ENCODE assay signal across 22 cellular contexts in the genomic region with DNA sequence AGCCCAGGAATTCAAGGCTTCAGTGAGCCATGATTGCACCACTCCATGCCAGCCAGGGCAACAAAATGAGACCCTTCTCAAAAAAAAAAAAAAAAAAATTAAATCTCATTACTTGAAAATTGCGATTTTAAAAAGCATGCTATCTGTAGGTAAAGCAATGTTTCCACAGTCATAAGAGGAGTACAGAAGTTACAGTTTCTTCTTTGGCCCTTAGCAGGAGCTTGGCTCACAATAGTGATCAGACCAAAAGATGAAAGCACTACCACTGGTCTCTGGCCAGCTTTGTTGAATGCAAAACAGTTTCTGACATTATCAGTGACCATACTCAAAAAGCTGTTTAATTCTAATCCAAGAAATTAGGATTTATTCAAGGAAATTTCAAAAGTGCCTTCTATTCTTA.
"Had no signal": no experiment of that assay in that cellular context is flagged by ENCODE, and none has a peak within 500 bp of the region (broad histone marks: within the 10 kb centered on the region; RNA-seq: fewer than 3 reads in every experiment).

No MANE protein-coding gene starts in this region.

- H3K9me3 ChIP-seq: esophagus squamous epithelium, heart right ventricle, ovary, psoas muscle, stomach, testis had no signal

- ATAC-seq: effector memory CD8-positive, alpha-beta T cell; heart right ventricle; naive thymus-derived CD4-positive, alpha-beta T cell; psoas muscle; right cardiac atrium; WTC11 had no signal

- H3K36me3 ChIP-seq: esophagus squamous epithelium, heart right ventricle, ovary, stomach had no signal

- DNase-seq: activated CD4-positive, alpha-beta memory T cell treated with anti-CD3 and anti-CD28 coated beads for 36 hours; activated CD4-positive, alpha-beta T cell treated with anti-CD3 and anti-CD28 coated beads for 4 hours; activated effector memory CD4-positive, alpha-beta T cell treated with anti-CD3 and anti-CD28 coated beads, Interleukin-2, amount 50 U/mL, for 16 hours; activated T-cell treated with anti-CD3 and anti-CD28 coated beads, Interleukin-2, amount 50 U/mL, for 48 hours; amygdala; dermis blood vessel endothelial cell; effector memory CD8-positive, alpha-beta T cell; esophagus squamous epithelium; heart right ventricle; mesendoderm; naive thymus-derived CD4-positive, alpha-beta T cell; ovary; psoas muscle; right cardiac atrium; stimulated activated CD4-positive, alpha-beta T cell treated with anti-CD3 and anti-CD28 coated beads, Interleukin-15, amount 100 ng/mL, for 24 hours; stimulated activated CD4-positive, alpha-beta T cell treated with anti-CD3 and anti-CD28 coated beads, Interleukin-2, amount 100 ng/mL, for 48 hours; stomach; testis had no signal

- H3K9me3 Mint-ChIP-seq: activated CD4-positive, alpha-beta memory T cell treated with anti-CD3 and anti-CD28 coated beads for 36 hours; activated naive CD4-positive, alpha-beta T cell treated with anti-CD3 and anti-CD28 coated beads, Interleukin-2, amount 50 U/mL, for 72 hours; effector memory CD8-positive, alpha-beta T cell; type B pancreatic cell; WTC11 had no signal

- H3K27ac ChIP-seq: esophagus squamous epithelium, ovary, psoas muscle, skin epidermis, stomach, testis had no signal

- H3K4me1 ChIP-seq: psoas muscle, testis had no signal

- H3K4me3 ChIP-seq: esophagus squamous epithelium, heart right ventricle, ovary, psoas muscle, skin epidermis, stomach, testis had no signal

- H3K27ac Mint-ChIP-seq: type B pancreatic cell, WTC11 had no signal

- H3K27me3 ChIP-seq: esophagus squamous epithelium, heart right ventricle, ovary, stomach, testis had no signal

- H3K4me3 Mint-ChIP-seq: type B pancreatic cell, WTC11 had no signal

- H3K27me3 Mint-ChIP-seq: effector memory CD8-positive, alpha-beta T cell; naive thymus-derived CD4-positive, alpha-beta T cell; type B pancreatic cell had no signal

- H3K36me3 Mint-ChIP-seq: activated CD4-positive, alpha-beta memory T cell treated with anti-CD3 and anti-CD28 coated beads for 36 hours; type B pancreatic cell; WTC11 had no signal
